In genomic region chr1:245856944-245857531, GRCh38 we compare ENCODE assay signal across 16 cellular contexts.
DNase-seq lines count a peak whose midpoint lies in the region; ATAC-seq and TF ChIP-seq lines count a peak whose summit lies in the region.
"Had no signal": no experiment of that assay in that cellular context is flagged by ENCODE, and none has a peak within 500 bp of the region (broad histone marks: within the 10 kb centered on the region; RNA-seq: fewer than 3 reads in every experiment).

No MANE protein-coding gene starts in this region.

- no peaks in the 10 kb centered on the region for H3K27me3 Mint-ChIP-seq in CD4-positive, alpha-beta T cell
- H3K27me3 Mint-ChIP-seq: brain had no signal

- H3K4me1 ChIP-seq in GM23248 (ENCODE audit: insufficient read depth) (peaks cover 51% of the 10 kb centered on the region), adipocyte (ENCODE audit: control insufficient read depth, insufficient read depth, low read length) (peaks cover 41% of the 10 kb centered on the region)

- H3K9me3 Mint-ChIP-seq in CD4-positive, alpha-beta T cell: peaks cover 3% of the 10 kb centered on the region

- H4K20me1 ChIP-seq in GM23248 (ENCODE audit: insufficient read depth): no peaks in the 10 kb centered on the region

- H3K4me3 Mint-ChIP-seq in CD4-positive, alpha-beta T cell: no peak overlapping the region
- H3K4me3 Mint-ChIP-seq: brain, natural killer cell had no signal

- H3K27me3 ChIP-seq in GM23248 (replicated peaks; ENCODE audit: insufficient read depth): no peaks in the 10 kb centered on the region
- H3K27me3 ChIP-seq in adipocyte (replicated peaks; ENCODE audit: control insufficient read depth, insufficient read depth, low read length): no peaks in the 10 kb centered on the region
- no peaks in the 10 kb centered on the region for H3K27me3 ChIP-seq in CD4-positive, alpha-beta T cell (ENCODE audit: control insufficient read depth, insufficient read depth, low read length)

- peaks cover 42% of the 10 kb centered on the region for H3F3A ChIP-seq in GM23248 (ENCODE audit: insufficient read depth)

- no peak for TF ChIP-seq CTCF in fibroblast of villous mesenchyme (IDR thresholded peaks at IDR 0.05; ENCODE audit: insufficient read depth, low read depth, low read length)
- TF ChIP-seq CTCF in retinal pigment epithelial cell (conservative IDR thresholded peaks at IDR 0.05; ENCODE audit: low read depth, low read length): no peak
- no peak for TF ChIP-seq CTCF in CD4-positive, alpha-beta T cell (IDR thresholded peaks at IDR 0.05)

- in situ Hi-C loops in GM23248 (cut with MboI): no loop called here

- H3K27ac Mint-ChIP-seq in CD4-positive, alpha-beta T cell: no peak overlapping the region
- H3K27ac Mint-ChIP-seq: natural killer cell had no signal

- peaks cover 93% of the 10 kb centered on the region for H3K36me3 Mint-ChIP-seq in CD4-positive, alpha-beta T cell (ENCODE audit: low read depth)

- WGBS in GM23248 (ENCODE audit: low coverage in 1 of 2, low lambda C conversion rate in 2 of 2, missing lambda C conversion rate in 2 of 2), 2 experiments: 53 to 56% methylated on average over 13 of the region's 13 CpGs

- POLR2A ChIA-PET in CD4-positive, alpha-beta T cell (lab: Charles Lee): no interaction called here

- DNase-seq in GM23248: peak; percentile 92
- peak; percentile 81 for DNase-seq in adipocyte (ENCODE audit: low read depth)
- peak; percentile 77 for DNase-seq in fibroblast of villous mesenchyme (ENCODE audit: low read depth)
- peak; percentile 76 for DNase-seq in retinal pigment epithelial cell (ENCODE audit: low read depth)
- no peak for DNase-seq in CD4-positive, alpha-beta T cell
- DNase-seq in activated CD4-positive, alpha-beta T cell treated with anti-CD3 and anti-CD28 coated beads for 48 hours: no peak
- DNase-seq in activated CD4-positive, alpha-beta T cell treated with anti-CD3 and anti-CD28 coated beads for 1 hour: no peak
- DNase-seq: activated T-cell treated with anti-CD3 and anti-CD28 coated beads, Interleukin-2, amount 50 U/mL, for 48 hours; erythroblast; KBM-7; natural killer cell; NCI-H2081 had no signal

- H2AFZ ChIP-seq in GM23248: no peak overlapping the region

- H3K9me2 ChIP-seq in GM23248 (ENCODE audit: insufficient read depth): no peaks in the 10 kb centered on the region

- H3K4me1 Mint-ChIP-seq in CD4-positive, alpha-beta T cell (ENCODE audit: low read depth): no peaks in the 10 kb centered on the region
- H3K4me1 Mint-ChIP-seq: natural killer cell had no signal

- H3K79me2 ChIP-seq in GM23248 (ENCODE audit: insufficient read depth): no peaks in the 10 kb centered on the region

- CTCF ChIA-PET in CD4-positive, alpha-beta T cell (lab: Charles Lee): no interaction called here

- no peak for ATAC-seq in CD4-positive, alpha-beta T cell (ENCODE audit: poor library complexity)
- ATAC-seq in GM21786 (IDR thresholded peaks at IDR 0.05; ENCODE audit: unreplicated experiment): no peak
- ATAC-seq: GM12878, natural killer cell had no signal

- H3K9ac ChIP-seq in GM23248: peak overlapping the region; percentile 40; the same call in 1 of the 2 replicates
- H3K9ac ChIP-seq in adipocyte (ENCODE audit: low read length): no peak overlapping the region

- peak overlapping the region; percentile 76 for H3K27ac ChIP-seq in GM23248
- H3K27ac ChIP-seq in CD4-positive, alpha-beta T cell (ENCODE audit: low read depth, low read length): no peak overlapping the region
- H3K27ac ChIP-seq: thoracic aorta had no signal

- H3K36me3 ChIP-seq in GM23248 (ENCODE audit: low read depth) (no peaks in the 10 kb centered on the region), adipocyte (ENCODE audit: control insufficient read depth, insufficient read depth, low read length, severe bottlenecking) (no peaks in the 10 kb centered on the region)
- H3K36me3 ChIP-seq: thoracic aorta had no signal

- H3K4me2 ChIP-seq in GM23248 (ENCODE audit: unreplicated experiment): peak overlapping the region; percentile 17

- H3K4me3 ChIP-seq in GM23248 (no peak overlapping the region), adipocyte (ENCODE audit: low read length) (no peak overlapping the region), fibroblast of villous mesenchyme (ENCODE audit: low read depth, low read length) (no peak overlapping the region), retinal pigment epithelial cell (ENCODE audit: low read length) (no peak overlapping the region)
- H3K4me3 ChIP-seq: GM12878, thoracic aorta had no signal

- H3K9me3 ChIP-seq in GM23248 (ENCODE audit: low read depth) (no peaks in the 10 kb centered on the region), adipocyte (ENCODE audit: control insufficient read depth, low read length) (peaks cover 2% of the 10 kb centered on the region)
- H3K9me3 ChIP-seq in CD4-positive, alpha-beta T cell (ENCODE audit: control insufficient read depth, low read length): no peaks in the 10 kb centered on the region
- H3K9me3 ChIP-seq: thoracic aorta had no signal

- intact Hi-C loops in CD4-positive, alpha-beta T cell (cut with DNase I, micrococcal nuclease): no loop called here

Comparison
In these comparisons a context has a peak if more than half of its experiments do, and no peak if none do; other contexts are left out.
1. DNase-seq: peak in GM23248 (single experiment), adipocyte (single experiment), fibroblast of villous mesenchyme (single experiment) and retinal pigment epithelial cell (single experiment); none in CD4-positive, alpha-beta T cell (0 of 10), activated CD4-positive, alpha-beta T cell treated with anti-CD3 and anti-CD28 coated beads for 48 hours (single experiment) and activated CD4-positive, alpha-beta T cell treated with anti-CD3 and anti-CD28 coated beads for 1 hour (single experiment).